ENCODE assay signal across 13 cellular contexts in genomic region chr1:21514245-21514644, GRCh38.
DNase-seq lines count a peak whose midpoint lies in the region; ATAC-seq and TF ChIP-seq lines count a peak whose summit lies in the region.
"Had no signal": no experiment of that assay in that cellular context is flagged by ENCODE, and none has a peak within 500 bp of the region (broad histone marks: within the 10 kb centered on the region; RNA-seq: fewer than 3 reads in every experiment).

No MANE protein-coding gene starts in this region.

- ATAC-seq in GM19463 (IDR thresholded peaks at IDR 0.05; ENCODE audit: unreplicated experiment) (peak; percentile 72), HG03342 (IDR thresholded peaks at IDR 0.05; ENCODE audit: unreplicated experiment) (peak; percentile 57), HG02571 (IDR thresholded peaks at IDR 0.05; ENCODE audit: unreplicated experiment) (no peak)
- peak; percentile 39 for ATAC-seq in effector memory CD8-positive, alpha-beta T cell (replicated peaks)
- ATAC-seq: K562 had no signal

- peaks cover 0 to 7% of the 10 kb centered on the region in 2 donors for H3K4me1 Mint-ChIP-seq in effector memory CD8-positive, alpha-beta T cell (ENCODE audit: low read depth in 2 of 2)

- no peak for TF ChIP-seq CTCF in GM12865 (IDR thresholded peaks at IDR 0.05; ENCODE audit: insufficient read depth, low read depth, low read length, missing control alignments)

- no peak overlapping the region for H3K4me3 ChIP-seq in GM12865 (ENCODE audit: low read depth, low read length)
- H3K4me3 ChIP-seq: K562 had no signal

- peaks cover 3% of the 10 kb centered on the region for H3K36me3 Mint-ChIP-seq in effector memory CD8-positive, alpha-beta T cell (ENCODE audit: insufficient read depth)
- H3K36me3 Mint-ChIP-seq: mesothelial cell of epicardium had no signal

- H3K27me3 Mint-ChIP-seq in effector memory CD8-positive, alpha-beta T cell = peaks cover 10 to 28% of the 10 kb centered on the region in 2 donors

- peak; percentile 66 for DNase-seq in GM12865 (ENCODE audit: low read depth)
- no peak for DNase-seq in effector memory CD8-positive, alpha-beta T cell
- DNase-seq in stimulated activated CD4-positive, alpha-beta T cell treated with anti-CD3 and anti-CD28 coated beads, Interleukin-1b, Interleukin-23, amount 100 ng/mL, for 48 hours = no peak
- DNase-seq in central memory CD4-positive, alpha-beta T cell = no peak
- no peak for DNase-seq in NCI-H82 (lab: John Stamatoyannopoulos, UW)
- DNase-seq: activated CD4-positive, alpha-beta T cell treated with anti-CD3 and anti-CD28 coated beads, Interleukin-2, amount 10 ng/mL, durations not matched to agents 7 days and 5 days; activated naive CD4-positive, alpha-beta T cell; NCI-H1694 had no signal

- H3K9me3 Mint-ChIP-seq in effector memory CD8-positive, alpha-beta T cell = no peaks in the 10 kb centered on the region
- H3K9me3 Mint-ChIP-seq: activated CD4-positive, alpha-beta T cell treated with anti-CD3 and anti-CD28 coated beads, Interleukin-2, amount 10 ng/mL, durations not matched to agents 7 days and 5 days; mesothelial cell of epicardium had no signal

- H3K4me3 Mint-ChIP-seq in effector memory CD8-positive, alpha-beta T cell = no peak overlapping the region
- H3K4me3 Mint-ChIP-seq: activated CD4-positive, alpha-beta T cell treated with anti-CD3 and anti-CD28 coated beads, Interleukin-2, amount 10 ng/mL, durations not matched to agents 7 days and 5 days; mesothelial cell of epicardium had no signal

- H3K27ac Mint-ChIP-seq in effector memory CD8-positive, alpha-beta T cell = no peak overlapping the region
- H3K27ac Mint-ChIP-seq: activated CD4-positive, alpha-beta T cell treated with anti-CD3 and anti-CD28 coated beads, Interleukin-2, amount 10 ng/mL, durations not matched to agents 7 days and 5 days; mesothelial cell of epicardium had no signal
